In genomic region chr5:64225286-64225981, GRCh38 we compare ENCODE assay signal across 13 cellular contexts. TPM values are rescaled to one million over a fixed set of nuclear protein-coding genes. Genes with fewer than 3 reads are reported as not detected.
"Had no signal": no experiment of that assay in that cellular context is flagged by ENCODE, and none has a peak within 500 bp of the region (broad histone marks: within the 10 kb centered on the region; RNA-seq: fewer than 3 reads in every experiment).

No MANE protein-coding gene starts in this region.

RNA-seq across cellular contexts. Expression of gene RNF180, which starts 59.8 kb away (rescaled TPM):
- total RNA-seq: activated B cell treated with CpG ODN at 0.5 μM for 24 hours; activated CD4-positive, alpha-beta memory T cell treated with anti-CD3 and anti-CD28 coated beads for 36 hours; activated CD4-positive, alpha-beta memory T cell treated with anti-CD3 and anti-CD28 coated beads, Interleukin-2, amount 10 ng/mL, durations not matched to agents 7 days and 5 days; activated CD4-positive, alpha-beta T cell treated with anti-CD3 and anti-CD28 coated beads, Interleukin-2, amount 10 ng/mL, durations not matched to agents 24 days and 14 days; activated CD4-positive, alpha-beta T cell treated with anti-CD3 and anti-CD28 coated beads, Interleukin-2, amount 10 ng/mL, durations not matched to agents 7 days and 5 days; activated CD8-positive, alpha-beta memory T cell treated with anti-CD3 and anti-CD28 coated beads for 36 hours; activated CD8-positive, alpha-beta memory T cell treated with anti-CD3 and anti-CD28 coated beads, Interleukin-2, amount 10 ng/mL, durations not matched to agents 7 days and 5 days; activated CD8-positive, alpha-beta T cell treated with anti-CD3 and anti-CD28 coated beads for 36 hours; activated CD8-positive, alpha-beta T cell treated with anti-CD3 and anti-CD28 coated beads, Interleukin-2, amount 10 ng/mL, durations not matched to agents 7 days and 5 days; T-cell; T-helper 1 cell treated with Interleukin-12 subunit alpha and Interleukin-12 subunit beta and Interleukin-4 antibody, amounts not matched to agents 30 ng/mL and 1 ng/mL, for 36 hours; T-helper 17 cell; T-helper 2 cell treated with Interferon-gamma antibody and Interleukin-4, amounts not matched to agents 100 ng/mL and 5 ng/mL, for 36 hours had no signal
